ENCODE assay signal across 1 cellular context in the genomic region with DNA sequence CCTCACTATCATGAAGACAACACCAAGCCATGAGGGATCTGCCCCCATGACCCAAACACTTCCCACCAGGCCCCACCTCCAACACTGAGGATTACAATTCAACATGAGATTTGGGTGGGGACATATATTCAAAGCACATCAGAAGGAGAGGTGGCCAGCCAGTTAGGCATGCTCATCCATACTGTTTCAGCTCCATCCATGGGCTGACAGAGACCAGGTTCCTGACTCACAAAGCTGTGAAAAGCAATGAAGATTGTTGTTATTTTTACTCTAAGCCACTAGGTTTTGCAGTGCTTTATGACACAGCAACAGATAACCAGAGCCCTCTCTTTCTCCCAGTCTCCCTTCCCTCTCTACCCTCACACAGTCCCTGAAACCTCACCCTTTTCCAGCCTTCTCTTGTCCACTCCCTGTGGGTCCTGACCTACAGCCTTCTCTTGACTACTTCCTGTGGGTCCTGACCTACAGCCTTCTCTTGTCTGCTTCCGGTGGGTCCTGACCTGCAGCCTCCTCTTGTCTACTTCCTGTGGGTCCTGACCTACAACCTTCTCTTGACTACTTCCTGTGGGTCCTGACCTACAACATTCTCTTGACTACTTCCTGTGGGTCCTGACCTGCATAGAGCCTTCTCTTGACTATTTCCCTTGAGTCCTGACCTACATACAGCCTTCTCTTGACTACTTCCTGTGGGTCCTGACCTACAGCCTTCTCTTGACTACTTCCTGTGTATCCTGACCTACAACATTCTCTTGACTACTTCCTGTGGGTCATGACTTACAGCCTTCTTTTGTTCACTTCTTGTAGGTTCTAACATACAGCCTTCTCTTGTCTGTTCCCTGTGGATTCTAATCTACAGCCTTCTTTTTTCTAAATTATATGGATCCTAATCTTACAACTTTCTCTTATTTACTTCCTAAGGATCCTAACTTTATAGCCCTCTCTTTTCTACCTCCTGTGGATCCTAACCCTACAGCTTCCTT.
TF ChIP-seq lines count a peak whose summit lies in the region.

No MANE protein-coding gene starts in this region.

TF ChIP-seq in GM12878, 131 proteins besides CTCF, POLR2A, EP300 and RAD21:
- TF ChIP-seq GABPA (IDR thresholded peaks at IDR 0.05; ENCODE audit: low read depth), result peak; percentile 42; the same call in 1 of the 2 replicates
- no peak for TF ChIP-seq ZNF24 (IDR thresholded peaks at IDR 0.05)
- peak; percentile 78 for TF ChIP-seq NR2C1 (IDR thresholded peaks at IDR 0.05)
